27 cellular contexts compared by ENCODE assay signal in genomic region chr5:91538179-91538578, GRCh38.
"Had no signal": no experiment of that assay in that cellular context is flagged by ENCODE, and none has a peak within 500 bp of the region (broad histone marks: within the 10 kb centered on the region; RNA-seq: fewer than 3 reads in every experiment).

No MANE protein-coding gene starts in this region.

- H3K36me3 Mint-ChIP-seq: activated naive CD8-positive, alpha-beta T cell had no signal

- H3K4me3 Mint-ChIP-seq: activated B cell treated with CpG ODN at 0.5 μM for 24 hours; activated CD8-positive, alpha-beta T cell treated with anti-CD3 and anti-CD28 coated beads for 36 hours; activated naive CD8-positive, alpha-beta T cell; activated T-cell treated with anti-CD3 and anti-CD28 coated beads, Interleukin-2, amount 50 U/mL, for 4 hours; activated T-helper 17 cell treated with anti-CD3 and anti-CD28 coated beads, Interleukin-2, amount 50 U/mL, for 72 hours; T-helper 17 cell had no signal

- H3K27ac ChIP-seq: brain microvascular endothelial cell, colonic mucosa, gastrocnemius medialis, heart left ventricle, WERI-Rb-1 had no signal

- H3K4me3 ChIP-seq: colonic mucosa, gastrocnemius medialis, heart left ventricle had no signal

- H3K27me3 Mint-ChIP-seq: activated B cell treated with CpG ODN at 0.5 μM for 24 hours; activated CD8-positive, alpha-beta T cell treated with anti-CD3 and anti-CD28 coated beads for 36 hours; activated naive CD8-positive, alpha-beta T cell; activated T-helper 17 cell treated with anti-CD3 and anti-CD28 coated beads, Interleukin-2, amount 50 U/mL, for 72 hours; T-helper 17 cell had no signal

- H3K36me3 ChIP-seq: brain microvascular endothelial cell, colonic mucosa, gastrocnemius medialis, heart left ventricle, WERI-Rb-1 had no signal

- H3K4me1 ChIP-seq: colonic mucosa, gastrocnemius medialis, heart left ventricle had no signal

- H3K27me3 ChIP-seq: brain microvascular endothelial cell, colonic mucosa, gastrocnemius medialis, heart left ventricle had no signal

- H3K27ac Mint-ChIP-seq: activated B cell treated with CpG ODN at 0.5 μM for 24 hours; activated CD8-positive, alpha-beta T cell treated with anti-CD3 and anti-CD28 coated beads for 36 hours; activated naive CD8-positive, alpha-beta T cell; activated T-helper 17 cell treated with anti-CD3 and anti-CD28 coated beads, Interleukin-2, amount 50 U/mL, for 72 hours; T-helper 17 cell had no signal

- ATAC-seq: activated CD4-positive, CD25-positive, alpha-beta regulatory T cell treated with anti-CD3 and anti-CD28 coated beads, Interleukin-2, amount 50 U/mL, for 24 hours; activated CD8-positive, alpha-beta T cell treated with anti-CD3 and anti-CD28 coated beads for 36 hours; activated T-cell treated with anti-CD3 and anti-CD28 coated beads, Interleukin-2, amount 50 U/mL, for 4 hours; activated T-helper 17 cell treated with anti-CD3 and anti-CD28 coated beads, Interleukin-2, amount 50 U/mL, for 72 hours; esophagus mucosa; gastrocnemius medialis; heart left ventricle; T-helper 17 cell had no signal

- H3K9me3 ChIP-seq: colonic mucosa, gastrocnemius medialis, heart left ventricle had no signal

- H3K4me1 Mint-ChIP-seq: activated B cell treated with CpG ODN at 0.5 μM for 24 hours; activated T-helper 17 cell treated with anti-CD3 and anti-CD28 coated beads, Interleukin-2, amount 50 U/mL, for 72 hours; T-helper 17 cell had no signal

- DNase-seq: activated B cell treated with CpG ODN at 0.5 μM for 24 hours; activated CD4-positive, alpha-beta T cell treated with anti-CD3 and anti-CD28 coated beads for 48 hours; activated CD4-positive, alpha-beta T cell treated with anti-CD3 and anti-CD28 coated beads, Interleukin-2, amount 50 U/mL, for 1 hour; activated CD4-positive, alpha-beta T cell treated with anti-CD3 and anti-CD28 coated beads, Interleukin-2, amount 50 U/mL, for 48 hours; activated CD8-positive, alpha-beta memory T cell treated with anti-CD3 and anti-CD28 coated beads for 24 hours; activated CD8-positive, alpha-beta T cell treated with anti-CD3 and anti-CD28 coated beads for 36 hours; activated effector memory CD4-positive, alpha-beta T cell treated with Interleukin-2 at 50 U/mL for 16 hours; activated gamma-delta T cell treated with Interleukin-2 at 50 U/mL for 16 hours; activated naive CD4-positive, alpha-beta T cell treated with anti-CD3 and anti-CD28 coated beads, Interleukin-2, amount 50 U/mL, for 16 hours; activated naive CD4-positive, alpha-beta T cell treated with Interleukin-2 at 50 U/mL for 16 hours; activated T-cell treated with anti-CD3 and anti-CD28 coated beads, Interleukin-2, amount 50 U/mL, for 4 hours; amniotic stem cell; anterior cingulate cortex; brain microvascular endothelial cell; caudate nucleus; colonic mucosa; effector CD8-positive, alpha-beta T cell; gastrocnemius medialis; glutamatergic neuron; heart left ventricle; T-helper 1 cell; T-helper 17 cell; WERI-Rb-1 had no signal

- H3K9me3 Mint-ChIP-seq: activated CD8-positive, alpha-beta T cell treated with anti-CD3 and anti-CD28 coated beads for 36 hours; activated T-cell treated with anti-CD3 and anti-CD28 coated beads, Interleukin-2, amount 50 U/mL, for 4 hours; activated T-helper 17 cell treated with anti-CD3 and anti-CD28 coated beads, Interleukin-2, amount 50 U/mL, for 72 hours had no signal
